21 cellular contexts compared by ENCODE assay signal in the genomic region with DNA sequence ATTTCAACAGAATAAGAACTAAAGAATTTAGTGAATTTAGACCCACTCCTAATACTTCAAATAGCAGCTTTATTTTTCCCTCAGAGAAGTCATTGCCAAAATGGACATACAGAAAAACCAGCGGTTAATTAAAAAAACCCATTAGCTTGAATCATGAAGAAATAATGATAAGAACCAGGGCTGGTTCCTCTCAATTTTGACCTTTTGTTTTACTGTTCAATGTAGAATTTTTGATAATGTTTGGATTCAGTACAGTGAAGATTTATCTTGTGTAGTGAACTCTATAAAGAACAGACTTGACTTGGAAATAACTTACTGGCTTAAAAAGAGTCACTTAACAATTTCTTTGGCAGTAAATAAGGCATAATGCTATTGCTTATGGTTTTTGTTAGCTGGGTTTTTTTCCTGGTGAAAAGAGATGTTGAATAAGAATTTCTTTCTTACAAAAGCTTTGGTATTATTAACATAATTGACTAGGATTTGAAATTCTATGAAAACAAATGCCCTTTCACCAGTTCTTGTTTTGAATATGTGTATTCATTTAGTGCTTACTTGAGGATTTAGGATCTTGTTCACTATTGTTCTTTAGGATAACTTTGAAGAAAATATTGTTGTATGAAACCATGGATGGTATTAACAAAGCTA.
"Had no signal": no experiment of that assay in that cellular context is flagged by ENCODE, and none has a peak within 500 bp of the region (broad histone marks: within the 10 kb centered on the region; RNA-seq: fewer than 3 reads in every experiment).

No MANE protein-coding gene starts in this region.

- H3K4me3 Mint-ChIP-seq: dendritic cell treated with granulocyte-macrophage colony-stimulating factor and Interleukin-4, amounts not matched to agents 40 ng/mL and 50 ng/mL, for 4 days; effector memory CD8-positive, alpha-beta T cell; memory B cell; naive B cell; nephron progenitor cell had no signal

- H3K27me3 Mint-ChIP-seq: dendritic cell treated with granulocyte-macrophage colony-stimulating factor and Interleukin-4, amounts not matched to agents 40 ng/mL and 50 ng/mL, for 4 days had no signal

- H3K27me3 ChIP-seq: esophagus muscularis mucosa, left lung, neutrophil, right atrium auricular region had no signal

- H3K36me3 ChIP-seq: esophagus muscularis mucosa, left lung, lower lobe of right lung, neutrophil, right atrium auricular region had no signal

- H3K9me3 Mint-ChIP-seq: dendritic cell treated with granulocyte-macrophage colony-stimulating factor and Interleukin-4, amounts not matched to agents 40 ng/mL and 50 ng/mL, for 4 days; effector memory CD8-positive, alpha-beta T cell; memory B cell; nephron progenitor cell had no signal

- H3K36me3 Mint-ChIP-seq: memory B cell, naive B cell had no signal

- H3K27ac ChIP-seq: epithelial cell of prostate, esophagus muscularis mucosa, left lung, lower lobe of right lung, neutrophil, right atrium auricular region had no signal

- H3K9me3 ChIP-seq: esophagus muscularis mucosa, left lung, lower lobe of right lung, neutrophil, right atrium auricular region had no signal

- H3K27ac Mint-ChIP-seq: dendritic cell treated with granulocyte-macrophage colony-stimulating factor and Interleukin-4, amounts not matched to agents 40 ng/mL and 50 ng/mL, for 4 days; effector memory CD8-positive, alpha-beta T cell; memory B cell; naive B cell; nephron progenitor cell had no signal

- H3K4me3 ChIP-seq: esophagus muscularis mucosa, left lung, lower lobe of right lung, right atrium auricular region had no signal

- H3K4me1 ChIP-seq: right atrium auricular region had no signal

- H3K4me1 Mint-ChIP-seq: memory B cell, naive B cell had no signal

- DNase-seq: cerebellar nuclear complex; effector memory CD8-positive, alpha-beta T cell; foreskin fibroblast; head of caudate nucleus; hippocampal formation; left lung; lower lobe of right lung; midbrain; naive B cell; nephron progenitor cell; posterior cingulate gyrus; small intestine; stimulated activated CD4-positive, alpha-beta T cell treated with anti-CD3 and anti-CD28 coated beads, Interleukin-2, amount 100 ng/mL, for 48 hours; stimulated activated naive CD4-positive, alpha-beta T cell treated with Interleukin-2 at 50 U/mL for 16 hours; trophoblast cell had no signal

- ATAC-seq: effector memory CD8-positive, alpha-beta T cell; left lung; lower lobe of right lung had no signal
